ENCODE assay signal across 14 cellular contexts in genomic region chr11:43124272-43124920, GRCh38.
DNase-seq lines count a peak whose midpoint lies in the region; ATAC-seq and TF ChIP-seq lines count a peak whose summit lies in the region.
"Had no signal": no experiment of that assay in that cellular context is flagged by ENCODE, and none has a peak within 500 bp of the region (broad histone marks: within the 10 kb centered on the region; RNA-seq: fewer than 3 reads in every experiment).

No MANE protein-coding gene starts in this region.

- H3K4me1 ChIP-seq in BLaER1: peaks cover 18% of the 10 kb centered on the region

- DNase-seq in NCI-H69 (lab: John Stamatoyannopoulos, UW) (peak; percentile 26), retina (peak; percentile 12), brain microvascular endothelial cell (no peak)
- DNase-seq: 8988T; CD4-positive, alpha-beta memory T cell; COR-L47; H7 had no signal

- H3K27me3 ChIP-seq in BLaER1 (no peaks in the 10 kb centered on the region), brain microvascular endothelial cell (replicated peaks) (no peaks in the 10 kb centered on the region)

- H3K9ac ChIP-seq in BLaER1: no peak overlapping the region

- peak overlapping the region; percentile 30 for H3K4me2 ChIP-seq in BLaER1
- H3K4me2 ChIP-seq: GM23338 had no signal

- no peak overlapping the region for H3K27ac ChIP-seq in BLaER1
- no peak overlapping the region for H3K27ac ChIP-seq in brain microvascular endothelial cell
- H3K27ac ChIP-seq: C4-2B, HL-60 had no signal

- in situ Hi-C loops in brain microvascular endothelial cell (cut with HindIII; ENCODE audit: low pct_ligation_motif_present, low sequenced_read_pairs): no loop called here

- H3K9me3 ChIP-seq in BLaER1: no peaks in the 10 kb centered on the region

- ATAC-seq in GM18867 (IDR thresholded peaks at IDR 0.05; ENCODE audit: unreplicated experiment) (peak; percentile 73), HG02938 (IDR thresholded peaks at IDR 0.05; ENCODE audit: unreplicated experiment) (no peak), GM21447 (IDR thresholded peaks at IDR 0.05; ENCODE audit: unreplicated experiment) (no peak)
- ATAC-seq: GM23338 had no signal

- H3K4me3 ChIP-seq in BLaER1: no peak overlapping the region
- no peak overlapping the region for H3K4me3 ChIP-seq in brain microvascular endothelial cell (ENCODE audit: low read depth, low read length)
- H3K4me3 ChIP-seq: GM23338 had no signal

- no peaks in the 10 kb centered on the region for H4K20me1 ChIP-seq in BLaER1

- H3K36me3 ChIP-seq in BLaER1: no peaks in the 10 kb centered on the region
- no peaks in the 10 kb centered on the region for H3K36me3 ChIP-seq in brain microvascular endothelial cell (replicated peaks)

- no peak for TF ChIP-seq CTCF in brain microvascular endothelial cell (IDR thresholded peaks at IDR 0.05; ENCODE audit: low read depth, low read length, missing control alignments)
